Comparison of ENCODE assay signal across 10 cellular contexts in the genomic region with DNA sequence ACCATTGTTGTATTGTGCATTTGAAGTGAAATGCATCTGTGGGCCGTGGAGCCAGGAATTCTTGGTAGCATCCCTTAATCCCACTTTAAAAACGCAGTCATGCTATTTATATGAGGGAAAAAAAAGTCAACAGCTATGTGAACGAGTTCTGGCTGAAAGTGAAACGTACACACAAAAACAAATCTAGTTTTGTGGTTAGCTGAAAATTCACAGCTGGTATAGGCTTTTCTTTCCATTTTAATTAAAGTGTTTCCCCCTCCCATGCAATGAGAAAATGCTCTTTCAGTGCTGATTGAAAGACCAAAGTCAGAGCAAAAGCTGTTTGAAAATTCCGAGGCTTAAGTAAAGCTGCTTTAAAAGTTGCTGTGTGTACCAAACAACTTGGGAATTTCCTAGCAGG.
DNase-seq lines count a peak whose midpoint lies in the region; ATAC-seq and TF ChIP-seq lines count a peak whose summit lies in the region.
"Had no signal": no experiment of that assay in that cellular context is flagged by ENCODE, and none has a peak within 500 bp of the region (broad histone marks: within the 10 kb centered on the region; RNA-seq: fewer than 3 reads in every experiment).

No MANE protein-coding gene starts in this region.

- H2AFZ ChIP-seq in neural cell (ENCODE audit: low read depth, low read length): no peak overlapping the region

- ATAC-seq in GM19035 (IDR thresholded peaks at IDR 0.05; ENCODE audit: unreplicated experiment) (peak; percentile 77), HG02610 (IDR thresholded peaks at IDR 0.05; ENCODE audit: unreplicated experiment) (peak; percentile 60), HG03135 (IDR thresholded peaks at IDR 0.05; ENCODE audit: unreplicated experiment) (no peak)

- H3K4me2 ChIP-seq in neural cell (ENCODE audit: low read length): no peak overlapping the region

- H3K79me2 ChIP-seq in neural cell (replicated peaks; ENCODE audit: insufficient read depth, low read length): no peaks in the 10 kb centered on the region

- no peak for TF ChIP-seq CTCF in neural cell (IDR thresholded peaks at IDR 0.05; ENCODE audit: poor library complexity, severe bottlenecking)

- H3K27ac ChIP-seq in KOPT-K1 (ENCODE audit: low read depth, low read length, poor library complexity, severe bottlenecking) (peak overlapping the region; percentile 34), neural cell (ENCODE audit: low read length) (peak overlapping the region; percentile 85)

- no peak overlapping the region for H3K9ac ChIP-seq in neural cell (ENCODE audit: low read length)

- H4K20me1 ChIP-seq in neural cell (ENCODE audit: insufficient read depth): no peaks in the 10 kb centered on the region

- no peak for DNase-seq in stimulated activated CD4-positive, alpha-beta T cell treated with anti-CD3 and anti-CD28 coated beads, Interleukin-1b, Interleukin-23, amount 100 ng/mL, for 48 hours
- no peak for DNase-seq in NCI-H2029 treated with DMSO at 0.1 percent for 48 hours (lab: John Stamatoyannopoulos, UW)
- DNase-seq in DMS 273 (lab: John Stamatoyannopoulos, UW; ENCODE audit: unreplicated experiment): no peak
- DNase-seq: activated CD4-positive, alpha-beta memory T cell treated with anti-CD3 and anti-CD28 coated beads for 36 hours; NCI-H146 had no signal

- H3K4me3 ChIP-seq in neural cell (ENCODE audit: low read length): no peak overlapping the region

- H3F3A ChIP-seq in neural cell (ENCODE audit: insufficient read depth, low read length, poor library complexity, severe bottlenecking): peaks cover 8% of the 10 kb centered on the region

- H3K9me2 ChIP-seq in neural cell (ENCODE audit: insufficient read depth, low read length): no peaks in the 10 kb centered on the region

- no peaks in the 10 kb centered on the region for H3K9me3 ChIP-seq in KOPT-K1 (ENCODE audit: insufficient read depth, low read length, poor library complexity, severe bottlenecking)
- no peaks in the 10 kb centered on the region for H3K9me3 ChIP-seq in neural cell (ENCODE audit: low read length)

- no peak for TF ChIP-seq EP300 in neural cell (conservative IDR thresholded peaks at IDR 0.05; ENCODE audit: poor library complexity, severe bottlenecking)

- H3K27me3 ChIP-seq in neural cell (ENCODE audit: insufficient read depth, low read depth, low read length): no peaks in the 10 kb centered on the region

- no peak for TF ChIP-seq RAD21 in neural cell (conservative IDR thresholded peaks at IDR 0.05)

- H3K36me3 ChIP-seq in KOPT-K1 (ENCODE audit: insufficient read depth, low read length) (peaks cover 10% of the 10 kb centered on the region; the same call in 1 of the 2 replicates), neural cell (ENCODE audit: insufficient read depth, low read length) (no peaks in the 10 kb centered on the region)

TF ChIP-seq in neural cell, 6 proteins besides CTCF, POLR2A, EP300 and RAD21:
- TF ChIP-seq MXI1 (conservative IDR thresholded peaks at IDR 0.05; ENCODE audit: poor library complexity, severe bottlenecking): no peak
- TF ChIP-seq, protein P1, sequence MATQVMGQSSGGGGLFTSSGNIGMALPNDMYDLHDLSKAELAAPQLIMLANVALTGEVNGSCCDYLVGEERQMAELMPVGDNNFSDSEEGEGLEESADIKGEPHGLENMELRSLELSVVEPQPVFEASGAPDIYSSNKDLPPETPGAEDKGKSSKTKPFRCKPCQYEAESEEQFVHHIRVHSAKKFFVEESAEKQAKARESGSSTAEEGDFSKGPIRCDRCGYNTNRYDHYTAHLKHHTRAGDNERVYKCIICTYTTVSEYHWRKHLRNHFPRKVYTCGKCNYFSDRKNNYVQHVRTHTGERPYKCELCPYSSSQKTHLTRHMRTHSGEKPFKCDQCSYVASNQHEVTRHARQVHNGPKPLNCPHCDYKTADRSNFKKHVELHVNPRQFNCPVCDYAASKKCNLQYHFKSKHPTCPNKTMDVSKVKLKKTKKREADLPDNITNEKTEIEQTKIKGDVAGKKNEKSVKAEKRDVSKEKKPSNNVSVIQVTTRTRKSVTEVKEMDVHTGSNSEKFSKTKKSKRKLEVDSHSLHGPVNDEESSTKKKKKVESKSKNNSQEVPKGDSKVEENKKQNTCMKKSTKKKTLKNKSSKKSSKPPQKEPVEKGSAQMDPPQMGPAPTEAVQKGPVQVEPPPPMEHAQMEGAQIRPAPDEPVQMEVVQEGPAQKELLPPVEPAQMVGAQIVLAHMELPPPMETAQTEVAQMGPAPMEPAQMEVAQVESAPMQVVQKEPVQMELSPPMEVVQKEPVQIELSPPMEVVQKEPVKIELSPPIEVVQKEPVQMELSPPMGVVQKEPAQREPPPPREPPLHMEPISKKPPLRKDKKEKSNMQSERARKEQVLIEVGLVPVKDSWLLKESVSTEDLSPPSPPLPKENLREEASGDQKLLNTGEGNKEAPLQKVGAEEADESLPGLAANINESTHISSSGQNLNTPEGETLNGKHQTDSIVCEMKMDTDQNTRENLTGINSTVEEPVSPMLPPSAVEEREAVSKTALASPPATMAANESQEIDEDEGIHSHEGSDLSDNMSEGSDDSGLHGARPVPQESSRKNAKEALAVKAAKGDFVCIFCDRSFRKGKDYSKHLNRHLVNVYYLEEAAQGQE (IDR thresholded peaks at IDR 0.05; ENCODE audit: borderline replicate concordance): no peak
- TF ChIP-seq TAF1 (IDR thresholded peaks at IDR 0.05; ENCODE audit: low read depth): no peak
- TF ChIP-seq EZH2 (IDR thresholded peaks at IDR 0.05; ENCODE audit: borderline replicate concordance, insufficient read depth, low read length, poor library complexity, severe bottlenecking): no peak
- no peak for TF ChIP-seq POLR2AphosphoS5 (IDR thresholded peaks at IDR 0.05)
- TF ChIP-seq SMC3 (conservative IDR thresholded peaks at IDR 0.05; ENCODE audit: poor library complexity): no peak
TF ChIP-seq in neural cell: peak in this region for 0.
